In genomic region chr12:105470102-105470501, GRCh38 we compare ENCODE assay signal across 23 cellular contexts.
"Had no signal": no experiment of that assay in that cellular context is flagged by ENCODE, and none has a peak within 500 bp of the region (broad histone marks: within the 10 kb centered on the region; RNA-seq: fewer than 3 reads in every experiment).

No MANE protein-coding gene starts in this region.

- H3K27ac ChIP-seq: gastroesophageal sphincter, hepatocyte had no signal

- H2AFZ ChIP-seq: hepatocyte had no signal

- H3K4me1 ChIP-seq: gastroesophageal sphincter had no signal

- FAIRE-seq: keratinocyte had no signal

- H3K9me3 ChIP-seq: gastroesophageal sphincter, right atrium auricular region, upper lobe of left lung had no signal

- H3K79me2 ChIP-seq: hepatocyte had no signal

- ATAC-seq: activated CD8-positive, alpha-beta T cell treated with anti-CD3 and anti-CD28 coated beads for 36 hours; activated T-cell treated with anti-CD3 and anti-CD28 coated beads, Interleukin-2, amount 50 U/mL, for 4 hours; activated T-helper 17 cell treated with anti-CD3 and anti-CD28 coated beads, Interleukin-2, amount 50 U/mL, for 72 hours; gastroesophageal sphincter; left cardiac atrium; naive thymus-derived CD8-positive, alpha-beta T cell; WTC11 had no signal

- H3K27me3 ChIP-seq: gastroesophageal sphincter, hepatocyte, right atrium auricular region, upper lobe of left lung had no signal

- DNase-seq: activated CD4-positive, alpha-beta T cell treated with anti-CD3 and anti-CD28 coated beads for 1 hour; activated CD4-positive, alpha-beta T cell treated with anti-CD3 and anti-CD28 coated beads, Interleukin-2, amount 50 U/mL, for 1 hour; activated CD8-positive, alpha-beta T cell treated with anti-CD3 and anti-CD28 coated beads for 36 hours; activated gamma-delta T cell treated with Interleukin-2 at 50 U/mL for 16 hours; activated naive CD4-positive, alpha-beta T cell treated with anti-CD3 and anti-CD28 coated beads, Interleukin-2, amount 50 U/mL, for 16 hours; activated T-cell treated with anti-CD3 and anti-CD28 coated beads, Interleukin-2, amount 50 U/mL, for 4 hours; amniotic stem cell; central memory CD4-positive, alpha-beta T cell; effector memory CD4-positive, alpha-beta T cell; left cardiac atrium; naive thymus-derived CD8-positive, alpha-beta T cell; occipital lobe; stimulated activated CD4-positive, alpha-beta T cell treated with anti-CD3 and anti-CD28 coated beads, Interleukin-12 subunit alpha, Interleukin-12 subunit beta, amount 100 ng/mL, for 4 hours; stimulated activated CD4-positive, alpha-beta T cell treated with anti-CD3 and anti-CD28 coated beads, Interleukin-4, amount 100 ng/mL, for 24 hours; SW 1271; T-helper 9 cell had no signal

- H3K4me2 ChIP-seq: hepatocyte had no signal

- H3K4me3 ChIP-seq: gastroesophageal sphincter, hepatocyte, right atrium auricular region, upper lobe of left lung had no signal

- H3K36me3 ChIP-seq: gastroesophageal sphincter, right atrium auricular region, upper lobe of left lung had no signal
